In genomic region chr22:50469377-50470305, GRCh38 we compare ENCODE assay signal across 1 cellular context.
TF ChIP-seq lines count a peak whose summit lies in the region.

No MANE protein-coding gene starts in this region.

TF ChIP-seq in HEK293, 187 proteins besides CTCF, POLR2A, EP300 and RAD21 (continued from another document and continues in another):
- TF ChIP-seq ZSCAN5A (tag by site-specific recombination; IDR thresholded peaks at IDR 0.05) (no peak), AEBP2 (tag by site-specific recombination; IDR thresholded peaks at IDR 0.05; ENCODE audit: borderline replicate concordance) (no peak), GLI2 (tag by site-specific recombination; IDR thresholded peaks at IDR 0.05; ENCODE audit: borderline replicate concordance, low read depth) (no peak), PRDM6 (tag by site-specific recombination; IDR thresholded peaks at IDR 0.05) (no peak), KLF8 (tag by site-specific recombination; IDR thresholded peaks at IDR 0.05) (no peak), MEIS1 (CRISPR knock-in tag; IDR thresholded peaks at IDR 0.05; ENCODE audit: borderline replicate concordance) (no peak), ZBTB26 (tag by site-specific recombination; optimal IDR thresholded peaks at IDR 0.05) (no peak), ZNF626 (tag by site-specific recombination; IDR thresholded peaks at IDR 0.05) (no peak), ZNF791 (tag by site-specific recombination; IDR thresholded peaks at IDR 0.05) (no peak), GLIS1 (tag by site-specific recombination; IDR thresholded peaks at IDR 0.05) (peak; percentile 84), SP3 (tag by site-specific recombination; IDR thresholded peaks at IDR 0.05) (peak; percentile 52), ZNF518A (tag by site-specific recombination; conservative IDR thresholded peaks at IDR 0.05; ENCODE audit: low read depth) (no peak), ZFP3 (tag by site-specific recombination; IDR thresholded peaks at IDR 0.05; ENCODE audit: low read depth) (no peak), ZNF398 (tag by site-specific recombination; IDR thresholded peaks at IDR 0.05) (peak; percentile 15; the same call in 1 of the 2 replicates), ZNF624 (tag by site-specific recombination; IDR thresholded peaks at IDR 0.05) (no peak), HIC1 (tag by site-specific recombination; IDR thresholded peaks at IDR 0.05) (peak; percentile 79), ZNF654 (tag by site-specific recombination; IDR thresholded peaks at IDR 0.05; ENCODE audit: low read depth) (no peak), KLF16 (tag by site-specific recombination; IDR thresholded peaks at IDR 0.05) (peak; percentile 62), KLF9 (tag by site-specific recombination; IDR thresholded peaks at IDR 0.05; ENCODE audit: low read depth) (peak; percentile 92), ZNF776 (tag by site-specific recombination; IDR thresholded peaks at IDR 0.05; ENCODE audit: borderline replicate concordance) (no peak), PATZ1 (tag by site-specific recombination; IDR thresholded peaks at IDR 0.05) (peak; percentile 68), ZBTB6 (tag by site-specific recombination; IDR thresholded peaks at IDR 0.05) (no peak), ZSCAN23 (tag by site-specific recombination; IDR thresholded peaks at IDR 0.05) (no peak), KLF1 (tag by site-specific recombination; IDR thresholded peaks at IDR 0.05) (peak; percentile 99), ZNF76 (tag by site-specific recombination; IDR thresholded peaks at IDR 0.05; ENCODE audit: borderline replicate concordance, low read depth) (no peak), ZNF513 (tag by site-specific recombination; IDR thresholded peaks at IDR 0.05) (no peak), ZIC2 (tag by site-specific recombination; IDR thresholded peaks at IDR 0.05) (peak; percentile 46), EGR2 (tag by site-specific recombination; IDR thresholded peaks at IDR 0.05; ENCODE audit: low read depth) (peak; percentile 96), INSM2 (tag by site-specific recombination; IDR thresholded peaks at IDR 0.05) (no peak), ZNF138 (tag by site-specific recombination; IDR thresholded peaks at IDR 0.05; ENCODE audit: borderline replicate concordance) (no peak), ZNF24 (tag by site-specific recombination; IDR thresholded peaks at IDR 0.05) (no peak)
